ENCODE assay signal across 8 cellular contexts in the genomic region with DNA sequence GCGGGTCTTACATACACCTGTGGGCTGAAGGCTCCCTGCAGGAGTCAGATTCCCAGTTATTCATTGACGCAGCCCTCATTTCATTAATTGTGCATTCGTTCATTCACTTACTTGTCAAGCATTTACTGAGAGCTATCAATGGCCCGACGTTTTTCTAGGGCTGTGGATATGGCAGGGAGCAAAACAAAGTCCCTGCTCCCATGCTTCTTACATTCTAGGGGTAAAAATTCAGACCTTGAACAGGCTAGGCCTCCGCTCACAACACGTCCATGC. TPM values are rescaled to one million over a fixed set of nuclear protein-coding genes. Genes with fewer than 3 reads are reported as not detected.
DNase-seq lines count a peak whose midpoint lies in the region; ATAC-seq and TF ChIP-seq lines count a peak whose summit lies in the region.

No MANE protein-coding gene starts in this region.

- no peak overlapping the region for H3K23ac ChIP-seq in mesenchymal stem cell (ENCODE audit: low read length in 2 of 2)

- ATAC-seq in activated T-cell treated with anti-CD3 and anti-CD28 coated beads, Interleukin-2, amount 50 U/mL, for 4 hours = no peak

- H3K27ac ChIP-seq in mesenchymal stem cell (ENCODE audit: low read length, poor library complexity, severe bottlenecking) (peak overlapping the region; percentile 23), tibial artery (peak overlapping the region; percentile 12 to 88)

- H3K9me3 Mint-ChIP-seq in activated T-cell treated with anti-CD3 and anti-CD28 coated beads, Interleukin-2, amount 50 U/mL, for 4 hours = no peaks in the 10 kb centered on the region
- H3K9me3 Mint-ChIP-seq in activated naive CD8-positive, alpha-beta T cell treated with anti-CD3 and anti-CD28 coated beads for 36 hours = no peaks in the 10 kb centered on the region

- H3K4me3 Mint-ChIP-seq in activated T-cell treated with anti-CD3 and anti-CD28 coated beads, Interleukin-2, amount 50 U/mL, for 4 hours = peak overlapping the region; percentile 60
- H3K4me3 Mint-ChIP-seq in activated naive CD8-positive, alpha-beta T cell treated with anti-CD3 and anti-CD28 coated beads for 36 hours = peak overlapping the region; percentile 85

- H4K8ac ChIP-seq in mesenchymal stem cell (ENCODE audit: low read length) = peak overlapping the region; percentile 43

- intact Hi-C loops in tibial artery (cut with DNase I; ENCODE audit: low total_unique reads) = loop anchor here (5.0 to 10.0 kb wide), 3 partner anchors 75 to 1185 kb away; a partner anchor contains a TSS

- no peak overlapping the region for H3K4ac ChIP-seq in mesenchymal stem cell (ENCODE audit: low read depth in 1 of 2, low read length in 2 of 2)

- WGBS in mesenchymal stem cell = 5% methylated on average over 6 of the region's 7 CpGs

- H2BK120ac ChIP-seq in mesenchymal stem cell (ENCODE audit: low read depth, low read length) = no peak overlapping the region

- no peak for TF ChIP-seq CTCF in tibial artery (IDR thresholded peaks at IDR 0.05)

- H3K36me3 ChIP-seq in mesenchymal stem cell (ENCODE audit: control insufficient read depth in 1 of 2, insufficient read depth in 2 of 2, low read depth in 1 of 2, low read length in 2 of 2) = peaks cover 7 to 31% of the 10 kb centered on the region in 2 experiments
- peaks cover 0 to 13% (median 7%) of the 10 kb centered on the region in 3 donors for H3K36me3 ChIP-seq in tibial artery

- no peak overlapping the region for H3K9ac ChIP-seq in mesenchymal stem cell (ENCODE audit: low read length)

- H3K18ac ChIP-seq in mesenchymal stem cell (ENCODE audit: low read depth in 1 of 2, low read length in 2 of 2) = no peak overlapping the region

- no peak overlapping the region for H3K4me2 ChIP-seq in mesenchymal stem cell (ENCODE audit: low read length, poor library complexity, severe bottlenecking)

- peaks cover 47% of the 10 kb centered on the region for H3K4me1 Mint-ChIP-seq in activated T-cell treated with anti-CD3 and anti-CD28 coated beads, Interleukin-2, amount 50 U/mL, for 4 hours (ENCODE audit: low read depth)
- peaks cover 44% of the 10 kb centered on the region for H3K4me1 Mint-ChIP-seq in activated naive CD8-positive, alpha-beta T cell treated with anti-CD3 and anti-CD28 coated beads for 36 hours

- peaks cover 20% of the 10 kb centered on the region for H3K36me3 Mint-ChIP-seq in activated T-cell treated with anti-CD3 and anti-CD28 coated beads, Interleukin-2, amount 50 U/mL, for 4 hours (ENCODE audit: insufficient read depth)
- peaks cover 13% of the 10 kb centered on the region for H3K36me3 Mint-ChIP-seq in activated naive CD8-positive, alpha-beta T cell treated with anti-CD3 and anti-CD28 coated beads for 36 hours

- DNase-seq in activated T-cell treated with anti-CD3 and anti-CD28 coated beads, Interleukin-2, amount 50 U/mL, for 4 hours = no peak
- no peak for DNase-seq in activated T-cell treated with anti-CD3 and anti-CD28 coated beads for 4 hours
- DNase-seq in activated naive CD8-positive, alpha-beta T cell treated with anti-CD3 and anti-CD28 coated beads for 36 hours = no peak
- no peak for DNase-seq in mesenchymal stem cell
- no peak for DNase-seq in tibial artery
- DNase-seq in NCI-H1092 (lab: John Stamatoyannopoulos, UW) = no peak
- no peak for DNase-seq in LoVo (ENCODE audit: low spot score)
- no peak for DNase-seq in DMS153 treated with DMSO at 0.1 percent for 48 hours (lab: John Stamatoyannopoulos, UW; ENCODE audit: unreplicated experiment)

- H3K9me3 ChIP-seq in mesenchymal stem cell (ENCODE audit: control insufficient read depth, low read length) = no peaks in the 10 kb centered on the region
- H3K9me3 ChIP-seq in tibial artery = no peaks in the 10 kb centered on the region

- H3K14ac ChIP-seq in mesenchymal stem cell (ENCODE audit: low read length in 2 of 2) = no peak overlapping the region

- H3K4me1 ChIP-seq in mesenchymal stem cell (ENCODE audit: control insufficient read depth, insufficient read depth, low read depth, low read length) = peaks cover 21% of the 10 kb centered on the region
- H3K4me1 ChIP-seq in tibial artery = peaks cover 0 to 58% (median 45%) of the 10 kb centered on the region in 4 donors

- no peak overlapping the region for H3K27ac Mint-ChIP-seq in activated naive CD8-positive, alpha-beta T cell treated with anti-CD3 and anti-CD28 coated beads for 36 hours

- no peak overlapping the region for H2BK12ac ChIP-seq in mesenchymal stem cell (ENCODE audit: low read length in 2 of 2)

- H4K91ac ChIP-seq in mesenchymal stem cell (ENCODE audit: low read length) = no peak overlapping the region

- no peak overlapping the region for H2AK5ac ChIP-seq in mesenchymal stem cell (ENCODE audit: low read length, severe bottlenecking)

- peaks cover 14% of the 10 kb centered on the region for H3K27me3 Mint-ChIP-seq in activated T-cell treated with anti-CD3 and anti-CD28 coated beads, Interleukin-2, amount 50 U/mL, for 4 hours (ENCODE audit: low read depth)
- H3K27me3 Mint-ChIP-seq in activated naive CD8-positive, alpha-beta T cell treated with anti-CD3 and anti-CD28 coated beads for 36 hours = peaks cover 25% of the 10 kb centered on the region

- H3K4me3 ChIP-seq in mesenchymal stem cell (ENCODE audit: insufficient read depth in 1 of 2, low read depth in 1 of 2, low read length in 2 of 2) (no peak overlapping the region), tibial artery (peak overlapping the region; percentile 82 to 93)

- H3K27me3 ChIP-seq in mesenchymal stem cell (ENCODE audit: control insufficient read depth in 1 of 2, insufficient read depth in 1 of 2, low read length in 2 of 2) = no peaks in the 10 kb centered on the region
- H3K27me3 ChIP-seq in tibial artery = no peaks in the 10 kb centered on the region

- H3K79me1 ChIP-seq in mesenchymal stem cell (replicated peaks; ENCODE audit: low read length, poor library complexity, severe bottlenecking) = peaks cover 12% of the 10 kb centered on the region

- H2AFZ ChIP-seq in mesenchymal stem cell (ENCODE audit: low read depth, low read length) = no peak overlapping the region

- H2BK5ac ChIP-seq in mesenchymal stem cell (ENCODE audit: low read depth, low read length, poor library complexity, severe bottlenecking) = no peak overlapping the region

- H2BK15ac ChIP-seq in mesenchymal stem cell (ENCODE audit: low read depth, poor library complexity, severe bottlenecking) = no peak overlapping the region

RNA-seq across cellular contexts. Expression of a gene that starts 0.4 kb away (rescaled TPM):
- total RNA-seq in activated T-cell treated with anti-CD3 and anti-CD28 coated beads, Interleukin-2, amount 50 U/mL, for 4 hours = 100 to 1,000 TPM; 193 to 218 (median 208) TPM
- 10 to 100 TPM; 94.6 to 96.2 TPM for total RNA-seq in activated naive CD8-positive, alpha-beta T cell treated with anti-CD3 and anti-CD28 coated beads for 36 hours
- 50.4 TPM for polyA plus RNA-seq in mesenchymal stem cell (2013, experiment 1 of 2)
- 52.6 TPM for polyA plus RNA-seq in mesenchymal stem cell (2013, experiment 2 of 2)

RNA-seq across cellular contexts. Expression of a gene that starts 24.2 kb away (rescaled TPM):
- total RNA-seq in activated T-cell treated with anti-CD3 and anti-CD28 coated beads, Interleukin-2, amount 50 U/mL, for 4 hours = not detected
- not detected for total RNA-seq in activated naive CD8-positive, alpha-beta T cell treated with anti-CD3 and anti-CD28 coated beads for 36 hours
- polyA plus RNA-seq in mesenchymal stem cell (2013, experiment 1 of 2) = not detected
- not detected for polyA plus RNA-seq in mesenchymal stem cell (2013, experiment 2 of 2)

Comparison
In these comparisons a context has a peak if more than half of its experiments do, and no peak if none do; other contexts are left out.
1. H3K4me3 ChIP-seq: peak in tibial artery (2 of 2); none in mesenchymal stem cell (0 of 2).